Comparison of ENCODE assay signal across 8 cellular contexts in the genomic region with DNA sequence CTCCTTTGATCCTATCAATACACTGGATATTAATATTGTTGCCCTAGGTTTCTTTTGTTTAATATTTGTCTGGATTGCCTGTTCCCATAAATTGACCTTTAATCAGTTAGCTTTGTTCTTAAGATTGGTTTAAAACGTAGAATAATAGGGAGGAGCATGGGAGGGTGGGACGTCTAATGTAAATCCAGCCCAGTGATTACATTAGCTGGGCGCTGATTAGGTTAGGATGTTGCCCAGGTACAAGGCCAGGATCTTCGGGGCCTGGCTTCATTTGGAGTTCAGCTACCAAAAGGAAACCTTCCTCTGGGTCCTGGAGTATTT. TPM values are rescaled to one million over a fixed set of nuclear protein-coding genes. Genes with fewer than 3 reads are reported as not detected.
A peak's percentile ranks its signal among the peaks of the same experiment; 100 is the strongest.
DNase-seq lines count a peak whose midpoint lies in the region; ATAC-seq and TF ChIP-seq lines count a peak whose summit lies in the region.

SRSF8 (plus strand) TSS at position 199 of the 321 bp plus-strand sequence. CDS start 308 bp downstream, outside the sequence.

- H3K4me3 ChIP-seq in vagina: peak within 1 kb of the TSS; percentile 53 to 60

- peak; percentile 82 for DNase-seq in NCI-H345 treated with DMSO at 0.1 percent for 48 hours (lab: John Stamatoyannopoulos, UW; ENCODE audit: unreplicated experiment)
- DNase-seq in NCI-H345 (lab: John Stamatoyannopoulos, UW): no peak
- peak; percentile 45 for DNase-seq in NCI-H82 treated with DMSO at 0.1 percent for 48 hours (lab: John Stamatoyannopoulos, UW; ENCODE audit: unreplicated experiment)
- no peak for DNase-seq in mesothelial cell of epicardium (ENCODE audit: low spot score in 2 of 2, unreplicated experiment in 2 of 2)
- no peak for DNase-seq in vagina (ENCODE audit: extremely low spot score in 2 of 2)
- DNase-seq in GM10248 (ENCODE audit: extremely low spot score): no peak

- no peaks in the 10 kb centered on the region for H3K27me3 ChIP-seq in vagina

- H3K9me3 Mint-ChIP-seq in dendritic cell treated with granulocyte-macrophage colony-stimulating factor and Interleukin-4, amounts not matched to agents 40 ng/mL and 50 ng/mL, for 4 days: no peaks in the 10 kb centered on the region
- H3K9me3 Mint-ChIP-seq in mesothelial cell of epicardium: no peaks in the 10 kb centered on the region

- TF ChIP-seq POLR2A in vagina (IDR thresholded peaks at IDR 0.05): no peak

- H3K36me3 ChIP-seq in vagina: no peaks in the 10 kb centered on the region

- peak within 1 kb of the TSS; percentile 95 for H3K27ac Mint-ChIP-seq in dendritic cell treated with granulocyte-macrophage colony-stimulating factor and Interleukin-4, amounts not matched to agents 40 ng/mL and 50 ng/mL, for 4 days
- H3K27ac Mint-ChIP-seq in mesothelial cell of epicardium: peak within 1 kb of the TSS; percentile 97

- H3K27me3 Mint-ChIP-seq in dendritic cell treated with granulocyte-macrophage colony-stimulating factor and Interleukin-4, amounts not matched to agents 40 ng/mL and 50 ng/mL, for 4 days: peaks cover 2% of the 10 kb centered on the region
- no peaks in the 10 kb centered on the region for H3K27me3 Mint-ChIP-seq in mesothelial cell of epicardium (ENCODE audit: low read depth)

- ATAC-seq in HG02852 (IDR thresholded peaks at IDR 0.05; ENCODE audit: unreplicated experiment): peak; percentile 46

- intact Hi-C loops in dendritic cell treated with granulocyte-macrophage colony-stimulating factor and Interleukin-4, amounts not matched to agents 40 ng/mL and 50 ng/mL, for 4 days (cut with micrococcal nuclease): loop anchor here (5.0 kb wide), 1 partner anchor 444 kb away; no protein-coding TSS in a partner anchor
- intact Hi-C loops in vagina (cut with DNase I): loop anchor here (2.0 kb wide), 1 partner anchor 84 kb away; no protein-coding TSS in a partner anchor

- H3K4me1 ChIP-seq in vagina: peaks cover 27% of the 10 kb centered on the region

- peak within 1 kb of the TSS; percentile 95 for H3K27ac ChIP-seq in vagina

- TF ChIP-seq CTCF in mesothelial cell of epicardium (IDR thresholded peaks at IDR 0.05; ENCODE audit: unreplicated experiment) (no peak), vagina (IDR thresholded peaks at IDR 0.05) (no peak), GM10248 (IDR thresholded peaks at IDR 0.05; ENCODE audit: control extremely low read depth, extremely low read depth, low read depth, missing control alignments) (no peak)

- peaks cover 10% of the 10 kb centered on the region for H3K4me1 Mint-ChIP-seq in dendritic cell treated with granulocyte-macrophage colony-stimulating factor and Interleukin-4, amounts not matched to agents 40 ng/mL and 50 ng/mL, for 4 days (ENCODE audit: low read depth)
- peaks cover 21% of the 10 kb centered on the region for H3K4me1 Mint-ChIP-seq in mesothelial cell of epicardium

- CTCF ChIA-PET in GM10248 (lab: Yijun Ruan, JAX): interaction anchor here (0.8 to 21.2 kb wide), 24 partner anchors 9 to 1277 kb away, joined by 3 to 306 read pairs (median 4); partner anchors contain the start of genes CWC15, ENDOD1, KDM4F and MAML2

- POLR2A ChIA-PET in GM10248 (lab: Yijun Ruan, JAX): interaction anchor here (0.6 to 1.8 kb wide), 5 partner anchors 9 to 636 kb away, joined by 4 to 7 read pairs (median 4); partner anchors contain the start of gene ENDOD1

- no peaks in the 10 kb centered on the region for H3K9me3 ChIP-seq in vagina

- peak within 1 kb of the TSS; percentile 86 for H3K4me3 Mint-ChIP-seq in dendritic cell treated with granulocyte-macrophage colony-stimulating factor and Interleukin-4, amounts not matched to agents 40 ng/mL and 50 ng/mL, for 4 days
- peak within 1 kb of the TSS; percentile 98 for H3K4me3 Mint-ChIP-seq in mesothelial cell of epicardium

- peaks cover 21% of the 10 kb centered on the region for H3K36me3 Mint-ChIP-seq in dendritic cell treated with granulocyte-macrophage colony-stimulating factor and Interleukin-4, amounts not matched to agents 40 ng/mL and 50 ng/mL, for 4 days (ENCODE audit: low read depth)
- peaks cover 9% of the 10 kb centered on the region for H3K36me3 Mint-ChIP-seq in mesothelial cell of epicardium

RNA-seq across cellular contexts. Expression of gene SRSF8, which starts in this region (rescaled TPM):
- total RNA-seq in mesothelial cell of epicardium: 33.3 to 37.1 TPM (median 35.0 TPM) in 3 replicates
- 35.1 TPM for total RNA-seq in vagina

Comparison
In these comparisons a context has a peak if more than half of its experiments do, and no peak if none do; other contexts are left out.
1. DNase-seq: peak in NCI-H345 treated with DMSO at 0.1 percent for 48 hours (single experiment) and NCI-H82 treated with DMSO at 0.1 percent for 48 hours (single experiment); none in NCI-H345 (single experiment), mesothelial cell of epicardium (0 of 2), vagina (0 of 2) and GM10248 (single experiment).